ENCODE assay signal across 9 cellular contexts in the genomic region with DNA sequence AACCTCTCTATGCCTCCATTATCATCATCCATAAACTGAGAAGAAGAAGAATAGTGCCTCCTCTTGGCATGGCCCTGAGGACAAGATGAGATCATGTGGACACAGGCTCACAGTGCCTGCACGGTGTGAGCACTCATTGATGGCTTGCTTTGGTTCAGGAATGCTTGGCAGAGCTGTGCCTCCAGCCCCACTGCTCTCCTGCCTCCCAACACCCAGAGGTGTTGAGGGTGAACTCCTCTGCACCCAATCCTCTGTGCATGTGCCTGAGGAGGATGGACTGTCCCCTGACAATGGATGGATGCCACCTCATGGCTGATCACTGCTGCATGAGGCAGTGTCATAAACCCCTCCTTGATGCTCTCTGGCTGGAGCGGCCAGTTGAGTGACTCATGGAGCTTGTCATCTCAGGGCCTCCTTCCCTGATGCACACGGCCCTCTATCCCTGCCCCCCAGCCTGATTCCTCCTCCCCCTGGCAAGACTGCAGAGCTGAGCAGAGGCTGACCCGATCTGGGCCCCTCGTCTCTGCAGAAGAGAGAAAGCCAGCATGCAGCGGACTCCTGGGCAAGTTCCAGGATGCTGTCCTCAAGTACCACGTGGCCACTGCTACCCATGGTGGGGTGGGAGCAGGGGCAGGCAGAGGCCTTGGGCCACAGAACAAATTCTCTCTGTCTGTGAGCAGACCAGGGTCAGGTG.
A peak's percentile ranks its signal among the peaks of the same experiment; 100 is the strongest.
DNase-seq lines count a peak whose midpoint lies in the region; ATAC-seq and TF ChIP-seq lines count a peak whose summit lies in the region.
"Had no signal": no experiment of that assay in that cellular context is flagged by ENCODE, and none has a peak within 500 bp of the region (broad histone marks: within the 10 kb centered on the region; RNA-seq: fewer than 3 reads in every experiment).

No MANE protein-coding gene starts in this region.

- H3K4me1 Mint-ChIP-seq in osteocyte (ENCODE audit: unreplicated experiment), result peaks cover 59% of the 10 kb centered on the region

- no peaks in the 10 kb centered on the region for H3K4me1 ChIP-seq in spleen
- H3K4me1 ChIP-seq in suprapubic skin, result peaks cover 6% of the 10 kb centered on the region

- peaks cover 0 to 25% (median 0%) of the 10 kb centered on the region in 7 donors for H3K27me3 ChIP-seq in spleen (replicated peaks in 1 of 7)
- no peaks in the 10 kb centered on the region for H3K27me3 ChIP-seq in suprapubic skin

- H3K4me3 ChIP-seq in spleen, result no peak overlapping the region
- no peak overlapping the region for H3K4me3 ChIP-seq in suprapubic skin

- TF ChIP-seq EP300 in suprapubic skin (IDR thresholded peaks at IDR 0.05), result no peak

- H3K27me3 Mint-ChIP-seq in osteocyte (ENCODE audit: unreplicated experiment), result no peaks in the 10 kb centered on the region

- H3K36me3 Mint-ChIP-seq in osteocyte (ENCODE audit: unreplicated experiment), result no peaks in the 10 kb centered on the region

- H3K9me3 ChIP-seq in spleen, result no peaks in the 10 kb centered on the region
- no peaks in the 10 kb centered on the region for H3K9me3 ChIP-seq in suprapubic skin

- H3K27ac ChIP-seq in spleen, result no peak overlapping the region
- H3K27ac ChIP-seq in suprapubic skin, result no peak overlapping the region

- peak; percentile 81 for DNase-seq in GM04503 (ENCODE audit: low read depth)
- DNase-seq in cerebellar cortex (ENCODE audit: low spot score), result peak; percentile 16
- no peak for DNase-seq in osteocyte (ENCODE audit: extremely low spot score, unreplicated experiment)
- DNase-seq in activated naive CD4-positive, alpha-beta T cell treated with anti-CD3 and anti-CD28 coated beads, Interleukin-2, amount 50 U/mL, for 16 hours, result no peak
- no peak for DNase-seq in spleen
- DNase-seq in suprapubic skin (ENCODE audit: low spot score in 2 of 2), result no peak
- no peak for DNase-seq in activated CD8-positive, alpha-beta memory T cell treated with anti-CD3 and anti-CD28 coated beads, Interleukin-2, amount 50 U/mL, for 4 hours
- DNase-seq: NCI-H1436 had no signal

- TF ChIP-seq CTCF in osteocyte (IDR thresholded peaks at IDR 0.05), result no peak
- no peak for TF ChIP-seq CTCF in spleen (IDR thresholded peaks at IDR 0.05 in 8 of 11, conservative IDR thresholded peaks at IDR 0.05 in 3 of 11)
- no peak for TF ChIP-seq CTCF in suprapubic skin (IDR thresholded peaks at IDR 0.05)

- H3K4me3 Mint-ChIP-seq in osteocyte (ENCODE audit: unreplicated experiment), result no peak overlapping the region

- peak overlapping the region; percentile 85 for H3K27ac Mint-ChIP-seq in osteocyte (ENCODE audit: unreplicated experiment)

- 64 to 68% (median 65%) methylated on average over 6 to 7 of the region's 7 CpGs for WGBS in spleen, 5 donors
- 50% methylated on average over 4 of the region's 7 CpGs for WGBS in suprapubic skin

- H3K9me3 Mint-ChIP-seq in osteocyte (ENCODE audit: unreplicated experiment), result no peaks in the 10 kb centered on the region

- H3K36me3 ChIP-seq in spleen, result no peaks in the 10 kb centered on the region
- H3K36me3 ChIP-seq in suprapubic skin, result no peaks in the 10 kb centered on the region

- intact Hi-C loops in spleen (cut with DNase I; ENCODE audit: low total_unique reads), result no loop called here

- no peak for TF ChIP-seq POLR2A in spleen (IDR thresholded peaks at IDR 0.05)
- no peak for TF ChIP-seq POLR2A in suprapubic skin (IDR thresholded peaks at IDR 0.05)

- peak; percentile 8 for ATAC-seq in HG03280 (IDR thresholded peaks at IDR 0.05; ENCODE audit: unreplicated experiment)

Comparison
In these comparisons a context has a peak if more than half of its experiments do, and no peak if none do; other contexts are left out.
1. DNase-seq: peak in GM04503 (single experiment) and cerebellar cortex (single experiment); none in osteocyte (single experiment), activated naive CD4-positive, alpha-beta T cell treated with anti-CD3 and anti-CD28 coated beads, Interleukin-2, amount 50 U/mL, for 16 hours (single experiment), spleen (single experiment), suprapubic skin (0 of 2) and activated CD8-positive, alpha-beta memory T cell treated with anti-CD3 and anti-CD28 coated beads, Interleukin-2, amount 50 U/mL, for 4 hours (single experiment).